ENCODE assay signal across 8 cellular contexts in genomic region chr3:157542711-157543485, GRCh38. TPM values are rescaled to one million over a fixed set of nuclear protein-coding genes. Genes with fewer than 3 reads are reported as not detected.
DNase-seq lines count a peak whose midpoint lies in the region; ATAC-seq and TF ChIP-seq lines count a peak whose summit lies in the region.

No MANE protein-coding gene starts in this region.

- peaks cover 4% of the 10 kb centered on the region for H3K27me3 Mint-ChIP-seq in glutamatergic neuron (ENCODE audit: unreplicated experiment)

- H3K9ac ChIP-seq in trophoblast cell (ENCODE audit: low read length): no peak overlapping the region

- DNase-seq in DMS53 (lab: John Stamatoyannopoulos, UW) (peak; percentile 87), RWPE1 (ENCODE audit: low spot score) (peak; percentile 9), glutamatergic neuron (peak; percentile 66), trophoblast cell (peak; percentile 70 to 77), MV-4-11 (lab: John Stamatoyannopoulos, UW) (no peak)
- DNase-seq in activated naive CD4-positive, alpha-beta T cell (lab: John Stamatoyannopoulos, UW): no peak

- no peak overlapping the region for H2BK120ac ChIP-seq in trophoblast cell (ENCODE audit: insufficient read depth, low read length, poor library complexity)

- no peak overlapping the region for H3K18ac ChIP-seq in trophoblast cell (ENCODE audit: low read length)

- H3K27ac ChIP-seq in RWPE1 (no peak overlapping the region), trophoblast cell (ENCODE audit: low read depth, low read length) (no peak overlapping the region)

- TF ChIP-seq CTCF in RWPE1 (conservative IDR thresholded peaks at IDR 0.05; ENCODE audit: low read depth) (peak; percentile 21; the same call in 1 of the 2 replicates), glutamatergic neuron (IDR thresholded peaks at IDR 0.05; ENCODE audit: partially characterized antibody, unreplicated experiment) (peak; percentile 39)

- H3K9me3 Mint-ChIP-seq in glutamatergic neuron (ENCODE audit: unreplicated experiment): peaks cover 5% of the 10 kb centered on the region

- no peaks in the 10 kb centered on the region for H3K36me3 ChIP-seq in trophoblast cell (ENCODE audit: control insufficient read depth in 1 of 2, insufficient read depth in 2 of 2, low read length in 2 of 2)

- no peak overlapping the region for H4K12ac ChIP-seq in trophoblast cell (ENCODE audit: low read depth, low read length)

- H3K4me3 Mint-ChIP-seq in glutamatergic neuron (ENCODE audit: unreplicated experiment): peak overlapping the region; percentile 88

- no peak overlapping the region for H2BK12ac ChIP-seq in trophoblast cell (ENCODE audit: low read length)

- peaks cover 6% of the 10 kb centered on the region for H3K36me3 Mint-ChIP-seq in glutamatergic neuron (ENCODE audit: unreplicated experiment)

- peaks cover 2% of the 10 kb centered on the region for H3K9me3 ChIP-seq in trophoblast cell (ENCODE audit: insufficient read depth, low read depth, low read length)

- no peaks in the 10 kb centered on the region for H3K79me1 ChIP-seq in trophoblast cell (ENCODE audit: low read length)

- peak overlapping the region; percentile 57 for H3K4me3 ChIP-seq in trophoblast cell (ENCODE audit: low read depth, low read length)

- peak overlapping the region; percentile 17 for H4K8ac ChIP-seq in trophoblast cell (ENCODE audit: low read depth, low read length)

- H3K4ac ChIP-seq in trophoblast cell (ENCODE audit: low read depth, low read length): no peak overlapping the region

- H2AFZ ChIP-seq in trophoblast cell (ENCODE audit: insufficient read depth, low read length, poor library complexity): peak overlapping the region; percentile 59

- H2BK5ac ChIP-seq in trophoblast cell (ENCODE audit: low read depth, low read length, poor library complexity): no peak overlapping the region

- peak overlapping the region; percentile 41 for H3K27ac Mint-ChIP-seq in glutamatergic neuron (ENCODE audit: unreplicated experiment)

- peak overlapping the region; percentile 28 for H4K91ac ChIP-seq in trophoblast cell (ENCODE audit: low read depth, low read length)

- H3K79me2 ChIP-seq in trophoblast cell (ENCODE audit: control insufficient read depth, insufficient read depth, low read length, poor library complexity): no peaks in the 10 kb centered on the region

- no peak overlapping the region for H2AK5ac ChIP-seq in trophoblast cell (ENCODE audit: low read length)

- no peak overlapping the region for H3K14ac ChIP-seq in trophoblast cell (ENCODE audit: low read length)

- peaks cover 0 to 2% of the 10 kb centered on the region in 2 experiments for H3K4me1 ChIP-seq in trophoblast cell (ENCODE audit: control insufficient read depth in 1 of 2, insufficient read depth in 2 of 2, low read length in 2 of 2)

- H3K23ac ChIP-seq in trophoblast cell (ENCODE audit: low read length): no peak overlapping the region

- CTCF ChIA-PET in RWPE1 (lab: Yijun Ruan, JAX): interaction anchor here (0.7 kb wide), 1 partner anchor 10 kb away, joined by 4 read pairs; no protein-coding TSS in a partner anchor

- ATAC-seq in HG02840 (IDR thresholded peaks at IDR 0.05; ENCODE audit: low FRiP score, unreplicated experiment): no peak
- ATAC-seq in HG02973 (IDR thresholded peaks at IDR 0.05; ENCODE audit: unreplicated experiment): no peak

- H3K4me1 Mint-ChIP-seq in glutamatergic neuron (ENCODE audit: low read depth, unreplicated experiment): peaks cover 3% of the 10 kb centered on the region

- WGBS in trophoblast cell (ENCODE audit: extremely low coverage, insufficient coverage, insufficient read length): no CpG with 5 or more reads among the region's 48 CpGs

- no peaks in the 10 kb centered on the region for H3K27me3 ChIP-seq in trophoblast cell (ENCODE audit: insufficient read depth, low read length)

- H3K4me2 ChIP-seq in trophoblast cell (ENCODE audit: low read length): peak overlapping the region; percentile 78

- POLR2A ChIA-PET in RWPE1 (lab: Yijun Ruan, JAX; ENCODE audit: low non-redundant PET): no interaction called here

RNA-seq across cellular contexts. Expression of gene VEPH1, which starts 39.7 kb away (rescaled TPM):
- 9.3 TPM for total RNA-seq in glutamatergic neuron (ENCODE audit: unreplicated experiment)
- polyA plus RNA-seq in trophoblast cell (2013): 2.3 and 2.5 TPM in 2 replicates

Comparison
In these comparisons a context has a peak if more than half of its experiments do, and no peak if none do; other contexts are left out.
1. DNase-seq: peak in DMS53 (single experiment), RWPE1 (single experiment), glutamatergic neuron (single experiment) and trophoblast cell (2 of 2); none in MV-4-11 (single experiment) and activated naive CD4-positive, alpha-beta T cell (0 of 4).